In the genomic region with DNA sequence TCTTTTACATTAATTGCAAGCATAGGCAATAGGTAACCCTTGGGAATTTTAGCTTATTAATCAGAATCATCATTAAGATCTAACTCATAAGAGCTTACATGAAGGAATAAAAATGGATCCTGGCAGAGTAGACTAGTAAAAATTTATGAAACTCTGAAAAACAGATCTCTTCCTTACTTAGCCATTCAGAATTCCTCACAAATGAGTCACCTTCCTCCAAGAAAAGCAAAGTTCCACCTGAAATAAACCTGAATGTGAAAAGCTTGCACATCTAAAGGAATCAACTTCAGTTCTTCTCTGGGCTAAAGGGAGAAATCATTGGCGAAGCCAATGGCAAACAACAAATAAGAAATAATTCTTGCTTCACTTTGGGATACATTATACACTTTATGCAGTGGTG, we compare ENCODE assay signal across 1 cellular context.
TF ChIP-seq lines count a peak whose summit lies in the region.

No MANE protein-coding gene starts in this region.

TF ChIP-seq in WTC11, 78 proteins besides CTCF, POLR2A, EP300 and RAD21 (continued from another document):
- TF ChIP-seq, protein P1, sequence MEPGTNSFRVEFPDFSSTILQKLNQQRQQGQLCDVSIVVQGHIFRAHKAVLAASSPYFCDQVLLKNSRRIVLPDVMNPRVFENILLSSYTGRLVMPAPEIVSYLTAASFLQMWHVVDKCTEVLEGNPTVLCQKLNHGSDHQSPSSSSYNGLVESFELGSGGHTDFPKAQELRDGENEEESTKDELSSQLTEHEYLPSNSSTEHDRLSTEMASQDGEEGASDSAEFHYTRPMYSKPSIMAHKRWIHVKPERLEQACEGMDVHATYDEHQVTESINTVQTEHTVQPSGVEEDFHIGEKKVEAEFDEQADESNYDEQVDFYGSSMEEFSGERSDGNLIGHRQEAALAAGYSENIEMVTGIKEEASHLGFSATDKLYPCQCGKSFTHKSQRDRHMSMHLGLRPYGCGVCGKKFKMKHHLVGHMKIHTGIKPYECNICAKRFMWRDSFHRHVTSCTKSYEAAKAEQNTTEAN (CRISPR knock-in tag; IDR thresholded peaks at IDR 0.05), result no peak
- no peak for TF ChIP-seq IRF1 (CRISPR knock-in tag; IDR thresholded peaks at IDR 0.05)
- no peak for TF ChIP-seq GRHL2 (CRISPR knock-in tag; IDR thresholded peaks at IDR 0.05; ENCODE audit: insufficient replicate concordance, severe bottlenecking)
- TF ChIP-seq CREB1 (CRISPR knock-in tag; IDR thresholded peaks at IDR 0.05), result no peak
- TF ChIP-seq ERG (CRISPR knock-in tag; IDR thresholded peaks at IDR 0.05), result no peak
- TF ChIP-seq E2F1 (CRISPR knock-in tag; IDR thresholded peaks at IDR 0.05), result no peak
- no peak for TF ChIP-seq PREB (CRISPR knock-in tag; IDR thresholded peaks at IDR 0.05; ENCODE audit: borderline replicate concordance)
- TF ChIP-seq, protein P2, sequence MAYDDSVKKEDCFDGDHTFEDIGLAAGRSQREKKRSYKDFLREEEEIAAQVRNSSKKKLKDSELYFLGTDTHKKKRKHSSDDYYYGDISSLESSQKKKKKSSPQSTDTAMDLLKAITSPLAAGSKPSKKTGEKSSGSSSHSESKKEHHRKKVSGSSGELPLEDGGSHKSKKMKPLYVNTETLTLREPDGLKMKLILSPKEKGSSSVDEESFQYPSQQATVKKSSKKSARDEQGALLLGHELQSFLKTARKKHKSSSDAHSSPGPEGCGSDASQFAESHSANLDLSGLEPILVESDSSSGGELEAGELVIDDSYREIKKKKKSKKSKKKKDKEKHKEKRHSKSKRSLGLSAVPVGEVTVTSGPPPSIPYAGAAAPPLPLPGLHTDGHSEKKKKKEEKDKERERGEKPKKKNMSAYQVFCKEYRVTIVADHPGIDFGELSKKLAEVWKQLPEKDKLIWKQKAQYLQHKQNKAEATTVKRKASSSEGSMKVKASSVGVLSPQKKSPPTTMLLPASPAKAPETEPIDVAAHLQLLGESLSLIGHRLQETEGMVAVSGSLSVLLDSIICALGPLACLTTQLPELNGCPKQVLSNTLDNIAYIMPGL (CRISPR knock-in tag; IDR thresholded peaks at IDR 0.05), result no peak
